1 cellular context compared by ENCODE assay signal in the genomic region with DNA sequence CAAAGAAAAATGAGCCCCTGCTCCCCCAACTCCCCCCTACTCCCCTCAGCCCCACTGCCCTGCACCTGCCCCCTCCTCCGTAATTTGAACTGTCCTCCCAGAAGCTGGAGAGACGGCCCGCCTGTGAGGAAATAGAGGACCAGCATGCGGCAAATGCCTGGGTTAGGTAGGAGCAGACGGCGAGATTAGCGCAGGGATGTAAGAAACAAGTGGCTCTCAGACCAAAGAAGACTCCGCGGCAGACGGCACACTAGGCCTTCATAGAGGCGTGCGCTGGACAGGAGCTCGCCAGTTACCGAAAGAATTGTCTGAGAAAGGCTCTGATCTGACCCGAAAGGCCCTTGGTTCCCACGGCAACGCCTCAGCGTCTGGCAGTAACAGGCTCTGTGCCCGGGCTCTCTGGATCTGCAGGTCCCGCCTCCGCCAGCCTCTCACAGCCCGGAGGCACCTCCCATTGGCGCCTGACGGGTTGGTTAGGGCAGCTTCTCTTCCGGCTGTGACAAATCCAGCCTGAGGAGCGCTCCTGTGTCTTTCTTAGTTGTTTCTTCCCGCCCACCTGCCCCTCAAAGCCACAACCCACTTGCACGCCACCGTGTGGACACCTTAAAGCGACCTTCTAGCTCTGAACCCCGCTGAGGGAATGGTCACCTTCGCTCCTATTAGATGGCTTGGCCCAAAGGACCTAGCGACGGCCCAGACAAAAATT.
A peak's percentile ranks its signal among the peaks of the same experiment; 100 is the strongest.
TF ChIP-seq lines count a peak whose summit lies in the region.

No MANE protein-coding gene starts in this region.

TF ChIP-seq in K562, 482 proteins besides CTCF, POLR2A, EP300 and RAD21:
- peak; percentile 39; the same call in 1 of the 2 replicates for TF ChIP-seq RFX1 (IDR thresholded peaks at IDR 0.05)
